ENCODE assay signal across 2 cellular contexts in the genomic region with DNA sequence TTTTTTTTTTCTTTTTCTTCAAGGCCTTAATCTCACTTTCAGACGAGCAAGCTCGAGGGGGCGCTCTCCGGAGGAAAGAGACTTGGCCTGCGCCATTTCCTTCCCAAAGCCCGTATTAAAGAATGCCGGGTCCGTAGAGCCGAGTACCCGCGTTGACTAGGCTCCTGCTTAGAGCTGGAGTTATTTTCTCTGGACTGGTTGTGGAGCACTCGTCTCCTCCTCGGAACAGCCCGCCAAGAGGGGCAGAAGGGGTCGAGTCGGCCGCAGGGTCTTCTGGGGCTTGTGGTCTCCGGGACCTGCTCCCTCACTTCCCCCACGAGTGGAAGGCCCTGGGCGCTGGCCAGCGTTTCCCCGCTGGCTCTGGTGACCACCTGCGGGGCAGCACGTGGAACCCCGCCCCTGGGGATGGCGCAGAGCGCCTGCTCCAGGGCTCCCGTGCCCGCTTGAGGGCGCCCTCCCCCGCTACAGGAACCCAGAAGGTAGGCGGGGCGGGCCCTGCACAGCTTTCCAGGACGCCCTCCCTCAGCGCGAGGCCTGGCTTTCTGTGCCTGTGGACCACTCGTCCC.
A peak's percentile ranks its signal among the peaks of the same experiment; 100 is the strongest.
TF ChIP-seq lines count a peak whose summit lies in the region.

No MANE protein-coding gene starts in this region.

TF ChIP-seq in IMR-90, 13 proteins besides CTCF, POLR2A, EP300 and RAD21:
- TF ChIP-seq, protein P1, sequence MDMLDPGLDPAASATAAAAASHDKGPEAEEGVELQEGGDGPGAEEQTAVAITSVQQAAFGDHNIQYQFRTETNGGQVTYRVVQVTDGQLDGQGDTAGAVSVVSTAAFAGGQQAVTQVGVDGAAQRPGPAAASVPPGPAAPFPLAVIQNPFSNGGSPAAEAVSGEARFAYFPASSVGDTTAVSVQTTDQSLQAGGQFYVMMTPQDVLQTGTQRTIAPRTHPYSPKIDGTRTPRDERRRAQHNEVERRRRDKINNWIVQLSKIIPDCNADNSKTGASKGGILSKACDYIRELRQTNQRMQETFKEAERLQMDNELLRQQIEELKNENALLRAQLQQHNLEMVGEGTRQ (IDR thresholded peaks at IDR 0.05; ENCODE audit: low read depth, low read length) = no peak
- TF ChIP-seq BHLHE40 (IDR thresholded peaks at IDR 0.05; ENCODE audit: low read depth, low read length) = no peak

TF ChIP-seq in HepG2, 621 proteins besides CTCF, POLR2A, EP300 and RAD21:
- TF ChIP-seq, protein P2, sequence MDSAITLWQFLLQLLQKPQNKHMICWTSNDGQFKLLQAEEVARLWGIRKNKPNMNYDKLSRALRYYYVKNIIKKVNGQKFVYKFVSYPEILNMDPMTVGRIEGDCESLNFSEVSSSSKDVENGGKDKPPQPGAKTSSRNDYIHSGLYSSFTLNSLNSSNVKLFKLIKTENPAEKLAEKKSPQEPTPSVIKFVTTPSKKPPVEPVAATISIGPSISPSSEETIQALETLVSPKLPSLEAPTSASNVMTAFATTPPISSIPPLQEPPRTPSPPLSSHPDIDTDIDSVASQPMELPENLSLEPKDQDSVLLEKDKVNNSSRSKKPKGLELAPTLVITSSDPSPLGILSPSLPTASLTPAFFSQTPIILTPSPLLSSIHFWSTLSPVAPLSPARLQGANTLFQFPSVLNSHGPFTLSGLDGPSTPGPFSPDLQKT (CRISPR knock-in tag; IDR thresholded peaks at IDR 0.05; ENCODE audit: borderline replicate concordance) = no peak
- TF ChIP-seq STAG1 (CRISPR knock-in tag; IDR thresholded peaks at IDR 0.05) = peak; percentile 40
